33 cellular contexts compared by ENCODE assay signal in genomic region chr6:67094431-67094830, GRCh38.
"Had no signal": no experiment of that assay in that cellular context is flagged by ENCODE, and none has a peak within 500 bp of the region (broad histone marks: within the 10 kb centered on the region; RNA-seq: fewer than 3 reads in every experiment).

No MANE protein-coding gene starts in this region.

- H3K27ac ChIP-seq: KMS-11 had no signal

- H3K36me3 ChIP-seq: MG63 had no signal

- H3K4me3 ChIP-seq: MG63 had no signal

- H3K4me2 ChIP-seq: KMS-11 had no signal

- H3K9me3 ChIP-seq: MG63 had no signal

- DNase-seq: KG1, MG63, MM.1S, MV-4-11, NCI-H1048, NCI-H1092, NCI-H1092 treated with DMSO at 0.1 percent for 48 hours, NCI-H1105, NCI-H1105 treated with DMSO at 0.1 percent for 48 hours, NCI-H1417, NCI-H1436, NCI-H1436 treated with DMSO at 0.1 percent for 48 hours, NCI-H146, NCI-H1694, NCI-H1694 treated with DMSO at 0.1 percent for 48 hours, NCI-H187, NCI-H187 treated with DMSO at 0.1 percent for 48 hours, NCI-H1930, NCI-H2029, NCI-H2029 treated with DMSO at 0.1 percent for 48 hours, NCI-H2081, NCI-H2081 treated with DMSO at 0.1 percent for 48 hours, NCI-H2107, NCI-H2171, NCI-H2171 treated with DMSO at 0.1 percent for 48 hours, NCI-H2227 treated with DMSO at 0.1 percent for 48 hours, NCI-H226, NCI-H345, NCI-H446, NCI-H446 treated with DMSO at 0.1 percent for 48 hours, NCI-H510A, NCI-H510A treated with DMSO at 0.1 percent for 48 hours had no signal

- H3K9ac ChIP-seq: KMS-11 had no signal

- H3K27me3 ChIP-seq: MG63 had no signal
